ENCODE assay signal across 2 cellular contexts in genomic region chr19:44623080-44623479, GRCh38.
TF ChIP-seq lines count a peak whose summit lies in the region.

No MANE protein-coding gene starts in this region.

TF ChIP-seq in H1, 55 proteins besides CTCF, POLR2A, EP300 and RAD21:
- TF ChIP-seq GTF2F1 (IDR thresholded peaks at IDR 0.05; ENCODE audit: borderline replicate concordance, low read depth, low read length) (no peak), NANOG (IDR thresholded peaks at IDR 0.05; ENCODE audit: insufficient read depth, low read depth, low read length, poor library complexity, severe bottlenecking) (no peak), FOSL1 (IDR thresholded peaks at IDR 0.05; ENCODE audit: insufficient read depth, low read depth, low read length) (no peak), TBP (IDR thresholded peaks at IDR 0.05; ENCODE audit: low read depth, low read length) (no peak), CTBP2 (IDR thresholded peaks at IDR 0.05; ENCODE audit: borderline replicate concordance, insufficient read depth, insufficient read length, low read length) (no peak), KDM4A (IDR thresholded peaks at IDR 0.05; ENCODE audit: low read depth, low read length, severe bottlenecking) (no peak)
TF ChIP-seq in H1: peak in this region for 0.

TF ChIP-seq in HepG2, 621 proteins besides CTCF, POLR2A, EP300 and RAD21:
- TF ChIP-seq ZNF761 (CRISPR knock-in tag; conservative IDR thresholded peaks at IDR 0.05) = no peak
- peak; percentile 40; the same call in 1 of the 2 replicates for TF ChIP-seq RFX1 (IDR thresholded peaks at IDR 0.05)
